12 cellular contexts compared by ENCODE assay signal in genomic region chr20:31548823-31549512, GRCh38. TPM values are rescaled to one million over a fixed set of nuclear protein-coding genes. Genes with fewer than 3 reads are reported as not detected.
DNase-seq lines count a peak whose midpoint lies in the region; ATAC-seq, FAIRE-seq and TF ChIP-seq lines count a peak whose summit lies in the region.
"Had no signal": no experiment of that assay in that cellular context is flagged by ENCODE, and none has a peak within 500 bp of the region (broad histone marks: within the 10 kb centered on the region; RNA-seq: fewer than 3 reads in every experiment).

No MANE protein-coding gene starts in this region.

- peak overlapping the region; percentile 92 for H3K27ac ChIP-seq in HepG2 (ENCODE audit: extremely low read length, insufficient read depth, low read length)
- no peak overlapping the region for H3K27ac ChIP-seq in right lobe of liver
- peak overlapping the region; percentile 65 for H3K27ac ChIP-seq in RWPE2 (ENCODE audit: poor library complexity, severe bottlenecking)
- peak overlapping the region; percentile 93 for H3K27ac ChIP-seq in endothelial cell of umbilical vein (ENCODE audit: insufficient read depth, low read depth, low read length)

- POLR2A ChIA-PET in HepG2 (lab: Yijun Ruan, JAX) = interaction anchor here (0.5 to 2.2 kb wide), 7 partner anchors 11 to 85 kb away, joined by 3 to 11 read pairs (median 4); partner anchors contain the start of gene ID1
- POLR2A ChIA-PET in endothelial cell of umbilical vein (lab: Charles Lee) = no interaction called here

- CTCF ChIA-PET in HepG2 (lab: Yijun Ruan, JAX; ENCODE audit: low intra/inter-chr PET ratio, low total read pairs) = no interaction called here
- CTCF ChIA-PET in endothelial cell of umbilical vein (lab: Charles Lee) = interaction anchor here (0.8 to 3.6 kb wide), 6 partner anchors 8 to 64 kb away, joined by 3 to 21 read pairs (median 7); no protein-coding TSS in a partner anchor

- H2AFZ ChIP-seq in HepG2 (ENCODE audit: low read length) = no peak overlapping the region
- no peak overlapping the region for H2AFZ ChIP-seq in endothelial cell of umbilical vein (ENCODE audit: low read depth, low read length)

- H3K9me1 ChIP-seq in endothelial cell of umbilical vein (replicated peaks; ENCODE audit: control insufficient read depth, extremely low read depth, insufficient read depth, low read length) = no peaks in the 10 kb centered on the region

- H3K4me2 ChIP-seq in HepG2 (ENCODE audit: low read depth, low read length) (peak overlapping the region; percentile 69), endothelial cell of umbilical vein (ENCODE audit: insufficient read depth, low read length) (peak overlapping the region; percentile 82)

- TF ChIP-seq EP300 in HepG2 (IDR thresholded peaks at IDR 0.05; ENCODE audit: low read depth in 2 of 2, low read length in 2 of 2) (no peak), HepG2 (CRISPR knock-in tag; IDR thresholded peaks at IDR 0.05; ENCODE audit: borderline replicate concordance) (no peak)

- ATAC-seq in HepG2 = no peak
- no peak for ATAC-seq in right lobe of liver
- no peak for ATAC-seq in RWPE2 (ENCODE audit: low read depth)
- no peak for ATAC-seq in GM21360 (IDR thresholded peaks at IDR 0.05; ENCODE audit: unreplicated experiment)

- DNase-seq in HepG2 (ENCODE audit: low spot score) (no peak), right lobe of liver (no peak), RWPE2 (ENCODE audit: low spot score) (no peak), endothelial cell of umbilical vein (ENCODE audit: low read depth, low spot score) (no peak), nucleus accumbens (lab: John Stamatoyannopoulos, UW) (no peak), OCI-M1 (lab: John Stamatoyannopoulos, UW) (no peak), hepatic stellate cell (ENCODE audit: low spot score) (no peak)
- DNase-seq: NCI-H2029; Right ventricle myocardium superior; stimulated activated naive CD4-positive, alpha-beta T cell had no signal

- peaks cover 19% of the 10 kb centered on the region for H3K79me2 ChIP-seq in HepG2 (ENCODE audit: insufficient read depth, low read length)
- peaks cover 24% of the 10 kb centered on the region for H3K79me2 ChIP-seq in endothelial cell of umbilical vein (ENCODE audit: control insufficient read depth, insufficient read depth, low read length)

- H3K4me3 ChIP-seq in HepG2 (replicated peaks in 1 of 3; ENCODE audit: insufficient read depth in 1 of 3, low read depth in 2 of 3, low read length in 3 of 3) (peak overlapping the region in 1 of 3 experiments; percentile 72; a peak in 2 of 6 replicates), right lobe of liver (no peak overlapping the region), RWPE2 (ENCODE audit: severe bottlenecking) (no peak overlapping the region), endothelial cell of umbilical vein (replicated peaks in 1 of 3; ENCODE audit: insufficient read depth in 1 of 3, low read depth in 1 of 3, low read length in 3 of 3) (no peak overlapping the region)

- TF ChIP-seq CTCF in HepG2 (CRISPR knock-in tag; IDR thresholded peaks at IDR 0.05) (no peak), right lobe of liver (IDR thresholded peaks at IDR 0.05) (no peak), RWPE2 (IDR thresholded peaks at IDR 0.05; ENCODE audit: poor library complexity, severe bottlenecking) (no peak), endothelial cell of umbilical vein (IDR thresholded peaks at IDR 0.05; ENCODE audit: extremely low read depth in 1 of 2, insufficient read depth in 1 of 2, low read depth in 1 of 2, low read length in 2 of 2) (no peak)

- peak overlapping the region; percentile 89 for H3K9ac ChIP-seq in HepG2 (ENCODE audit: insufficient read depth, low read depth, low read length)
- H3K9ac ChIP-seq in endothelial cell of umbilical vein (replicated peaks; ENCODE audit: extremely low read depth, insufficient read depth, low read length) = peak overlapping the region; percentile 92

- H3K4me1 ChIP-seq in HepG2 (ENCODE audit: insufficient read depth, low read length) = peaks cover 26% of the 10 kb centered on the region
- H3K4me1 ChIP-seq in right lobe of liver = peaks cover 0 to 4% (median 0%) of the 10 kb centered on the region in 4 donors
- peaks cover 3% of the 10 kb centered on the region for H3K4me1 ChIP-seq in RWPE2 (ENCODE audit: insufficient read depth, poor library complexity, severe bottlenecking)
- H3K4me1 ChIP-seq in endothelial cell of umbilical vein (ENCODE audit: control insufficient read depth, extremely low read depth, insufficient read depth, low read length) = peaks cover 14% of the 10 kb centered on the region

- H4K20me1 ChIP-seq in HepG2 (ENCODE audit: insufficient read depth, low read length) = no peaks in the 10 kb centered on the region
- no peaks in the 10 kb centered on the region for H4K20me1 ChIP-seq in endothelial cell of umbilical vein (replicated peaks; ENCODE audit: control insufficient read depth, extremely low read depth, insufficient read depth, low read length)

- TF ChIP-seq POLR2A in HepG2 (IDR thresholded peaks at IDR 0.05; ENCODE audit: insufficient read depth in 1 of 2, low read depth in 2 of 2, low read length in 2 of 2) = peak in 1 of 2 experiments; percentile 34; a peak in 2 of 4 replicates
- TF ChIP-seq POLR2A in right lobe of liver (IDR thresholded peaks at IDR 0.05) = no peak
- TF ChIP-seq POLR2A in endothelial cell of umbilical vein (IDR thresholded peaks at IDR 0.05; ENCODE audit: low read depth, low read length) = no peak

- no peak for TF ChIP-seq RAD21 in HepG2 (CRISPR knock-in tag; IDR thresholded peaks at IDR 0.05)

- no peaks in the 10 kb centered on the region for H3K27me3 ChIP-seq in HepG2 (ENCODE audit: control insufficient read depth in 1 of 2, insufficient read depth in 2 of 2, low read length in 2 of 2)
- H3K27me3 ChIP-seq in right lobe of liver = no peaks in the 10 kb centered on the region
- no peaks in the 10 kb centered on the region for H3K27me3 ChIP-seq in RWPE2 (ENCODE audit: insufficient read depth, poor library complexity, severe bottlenecking)
- H3K27me3 ChIP-seq in endothelial cell of umbilical vein (ENCODE audit: control insufficient read depth in 2 of 2, insufficient read depth in 2 of 2, low read length in 2 of 2) = no peaks in the 10 kb centered on the region

- FAIRE-seq in HepG2 (lab: Jason Lieb, UNC) (no peak), endothelial cell of umbilical vein (lab: Jason Lieb, UNC) (no peak)
- FAIRE-seq: GM12892 had no signal

- WGBS in HepG2 (ENCODE audit: low lambda C conversion rate) = 92% methylated on average over 11 of the region's 11 CpGs
- WGBS in right lobe of liver (ENCODE audit: insufficient coverage, low coverage, low lambda C conversion rate, missing lambda C conversion rate) = 93% methylated on average over 3 of the region's 11 CpGs

- H3K36me3 ChIP-seq in HepG2 (replicated peaks in 1 of 2; ENCODE audit: control insufficient read depth in 1 of 2, insufficient read depth in 2 of 2, low read length in 2 of 2) (peaks cover 52 to 83% of the 10 kb centered on the region in 2 experiments), right lobe of liver (peaks cover 0 to 51% (median 21%) of the 10 kb centered on the region in 4 donors), RWPE2 (ENCODE audit: low read depth) (peaks cover 90% of the 10 kb centered on the region), endothelial cell of umbilical vein (ENCODE audit: control insufficient read depth in 2 of 2, extremely low read depth in 1 of 2, insufficient read depth in 2 of 2, low read length in 2 of 2) (peaks cover 32 to 36% of the 10 kb centered on the region in 2 experiments)

- BruUV-seq in HepG2 (replicated peaks; lab: Mats Ljungman, UMichigan) (no TSS peak), endothelial cell of umbilical vein (replicated peaks; lab: Mats Ljungman, UMichigan) (no TSS peak)

- in situ Hi-C loops in HepG2 (cut with HindIII; ENCODE audit: extremely low pct_ligation_motif_present, low pct_unique_long_range_greater_than_20kb) = no loop called here

- H3K9me3 ChIP-seq in HepG2 (ENCODE audit: low read length) = no peaks in the 10 kb centered on the region
- no peaks in the 10 kb centered on the region for H3K9me3 ChIP-seq in right lobe of liver
- no peaks in the 10 kb centered on the region for H3K9me3 ChIP-seq in RWPE2 (ENCODE audit: severe bottlenecking)
- no peaks in the 10 kb centered on the region for H3K9me3 ChIP-seq in endothelial cell of umbilical vein (replicated peaks; ENCODE audit: control insufficient read depth, insufficient read depth, low read length)

- dilution Hi-C loops in endothelial cell of umbilical vein (cut with MboI; ENCODE audit: extremely low pct_ligation_motif_present, low sequenced_read_pairs) = no loop called here

- intact Hi-C loops in HepG2 (cut with micrococcal nuclease; ENCODE audit: unreplicated experiment) (no loop called here), right lobe of liver (cut with DNase I) (no loop called here), endothelial cell of umbilical vein (cut with micrococcal nuclease) (no loop called here)

RNA-seq across cellular contexts. Expression of gene HM13, which starts 34.7 kb away (rescaled TPM):
- total RNA-seq in HepG2 (2016; rRNA removed; fragmentation: Illumina TruSeq; extraction: Trizol) = 68.4 and 118 TPM in 2 replicates
- 46.8 and 55.9 TPM in 2 replicates for total RNA-seq in HepG2 (2016; cell fraction: cytosol; rRNA removed; fragmentation: Illumina TruSeq; extraction: Trizol; ENCODE audit: low read depth)
- total RNA-seq in HepG2 (2016; cell fraction: insoluble cytoplasmic fraction; rRNA removed; fragmentation: Illumina TruSeq; extraction: Trizol) = 71.4 and 118 TPM in 2 replicates
- total RNA-seq in HepG2 (2016; cell fraction: membrane; rRNA removed; fragmentation: Illumina TruSeq; extraction: Trizol) = 73.9 and 80.7 TPM in 2 replicates
- total RNA-seq in HepG2 (2016; cell fraction: nucleus; rRNA removed; fragmentation: Illumina TruSeq; extraction: Trizol) = 165 and 184 TPM in 2 replicates
- polyA plus RNA-seq in HepG2 (2011; rRNA removed) = 243 and 287 TPM in 2 replicates
- polyA plus RNA-seq in HepG2 (2011; cell fraction: cytosol; rRNA removed) = 198 and 200 TPM in 2 replicates
- 203 and 206 TPM in 2 replicates for polyA plus RNA-seq in HepG2 (2011; cell fraction: nucleus; rRNA removed)
- 156 and 233 TPM in 2 replicates for polyA plus RNA-seq in HepG2 (2012)
- polyA plus RNA-seq in HepG2 (2016; cell fraction: cytosol; fragmentation: Illumina TruSeq; extraction: Trizol; ENCODE audit: low read depth) = 90.6 and 110 TPM in 2 replicates
- polyA plus RNA-seq in HepG2 (2016; cell fraction: insoluble cytoplasmic fraction; fragmentation: Illumina TruSeq; extraction: Trizol; ENCODE audit: low read depth) = 129 and 148 TPM in 2 replicates
- polyA plus RNA-seq in HepG2 (2016; cell fraction: membrane; fragmentation: Illumina TruSeq; extraction: Trizol; ENCODE audit: low read depth) = 108 and 120 TPM in 2 replicates
- polyA plus RNA-seq in HepG2 (2016; cell fraction: nucleus; fragmentation: Illumina TruSeq; extraction: Trizol; ENCODE audit: insufficient read depth, low read depth) = 374 and 382 TPM in 2 replicates
- polyA minus RNA-seq in HepG2 (2011; rRNA and poly(A)+ RNA removed; ENCODE audit: low replicate concordance) = 365 and 413 TPM in 2 replicates
- polyA minus RNA-seq in HepG2 (2011; cell fraction: cytosol; rRNA and poly(A)+ RNA removed) = 123 and 142 TPM in 2 replicates
- polyA minus RNA-seq in HepG2 (2011; cell fraction: nucleus; rRNA and poly(A)+ RNA removed) = 195 and 210 TPM in 2 replicates
- 100 to 1,000 TPM in 5 of 6 experiments, 10 to 100 TPM in 1; 78.1 to 141 (median 114) TPM for total RNA-seq in right lobe of liver
- total RNA-seq in endothelial cell of umbilical vein = 188 and 211 TPM in 2 replicates
- polyA plus RNA-seq in endothelial cell of umbilical vein = 218 and 265 TPM in 2 replicates
- 168 and 180 TPM in 2 replicates for polyA plus RNA-seq in endothelial cell of umbilical vein (2011; cell fraction: cytosol; rRNA removed)
- 144 and 177 TPM in 2 replicates for polyA plus RNA-seq in endothelial cell of umbilical vein (2011; cell fraction: nucleus; rRNA removed)
- polyA plus RNA-seq in endothelial cell of umbilical vein (2012) = 174 and 184 TPM in 2 replicates
- 183 and 206 TPM in 2 replicates for polyA minus RNA-seq in endothelial cell of umbilical vein
- 141 TPM for polyA minus RNA-seq in endothelial cell of umbilical vein (2011; cell fraction: cytosol; rRNA and poly(A)+ RNA removed)
- polyA minus RNA-seq in endothelial cell of umbilical vein (2011; cell fraction: nucleus; rRNA and poly(A)+ RNA removed) = 126 and 153 TPM in 2 replicates

RNA-seq across cellular contexts. Expression of gene ID1, which starts 56.1 kb away (rescaled TPM):
- total RNA-seq in HepG2 (2016; rRNA removed; fragmentation: Illumina TruSeq; extraction: Trizol) (315 and 419 TPM in 2 replicates), right lobe of liver (100 to 1,000 TPM in 2 of 6 experiments, 10 to 100 TPM in 4; 12.9 to 300 (median 35.0) TPM), endothelial cell of umbilical vein (64.4 and 78.9 TPM in 2 replicates)
- 421 and 422 TPM in 2 replicates for total RNA-seq in HepG2 (2016; cell fraction: cytosol; rRNA removed; fragmentation: Illumina TruSeq; extraction: Trizol; ENCODE audit: low read depth)
- total RNA-seq in HepG2 (2016; cell fraction: insoluble cytoplasmic fraction; rRNA removed; fragmentation: Illumina TruSeq; extraction: Trizol) = 297 and 421 TPM in 2 replicates
- total RNA-seq in HepG2 (2016; cell fraction: membrane; rRNA removed; fragmentation: Illumina TruSeq; extraction: Trizol) = 329 and 339 TPM in 2 replicates
- 273 and 295 TPM in 2 replicates for total RNA-seq in HepG2 (2016; cell fraction: nucleus; rRNA removed; fragmentation: Illumina TruSeq; extraction: Trizol)
- polyA plus RNA-seq in HepG2 (2011; rRNA removed) (258 and 320 TPM in 2 replicates), endothelial cell of umbilical vein (152 and 182 TPM in 2 replicates)
- 494 and 1,223 TPM in 2 replicates for polyA plus RNA-seq in HepG2 (2011; cell fraction: cytosol; rRNA removed)
- 541 and 1,398 TPM in 2 replicates for polyA plus RNA-seq in HepG2 (2011; cell fraction: nucleus; rRNA removed)
- polyA plus RNA-seq in HepG2 (2012) = 119 and 147 TPM in 2 replicates
- polyA plus RNA-seq in HepG2 (2016; cell fraction: cytosol; fragmentation: Illumina TruSeq; extraction: Trizol; ENCODE audit: low read depth) = 99.0 and 102 TPM in 2 replicates
- polyA plus RNA-seq in HepG2 (2016; cell fraction: insoluble cytoplasmic fraction; fragmentation: Illumina TruSeq; extraction: Trizol; ENCODE audit: low read depth) = 273 and 282 TPM in 2 replicates
- polyA plus RNA-seq in HepG2 (2016; cell fraction: membrane; fragmentation: Illumina TruSeq; extraction: Trizol; ENCODE audit: low read depth) = 104 TPM in 2 replicates
- polyA plus RNA-seq in HepG2 (2016; cell fraction: nucleus; fragmentation: Illumina TruSeq; extraction: Trizol; ENCODE audit: insufficient read depth, low read depth) = 496 and 499 TPM in 2 replicates
- 259 and 709 TPM in 2 replicates for polyA minus RNA-seq in HepG2 (2011; rRNA and poly(A)+ RNA removed; ENCODE audit: low replicate concordance)
- 242 and 434 TPM in 2 replicates for polyA minus RNA-seq in HepG2 (2011; cell fraction: cytosol; rRNA and poly(A)+ RNA removed)
- polyA minus RNA-seq in HepG2 (2011; cell fraction: nucleus; rRNA and poly(A)+ RNA removed) = 194 and 456 TPM in 2 replicates
- polyA plus RNA-seq in endothelial cell of umbilical vein (2011; cell fraction: cytosol; rRNA removed) = 78.6 and 160 TPM in 2 replicates
- 317 and 470 TPM in 2 replicates for polyA plus RNA-seq in endothelial cell of umbilical vein (2011; cell fraction: nucleus; rRNA removed)
- 67.3 and 67.6 TPM in 2 replicates for polyA plus RNA-seq in endothelial cell of umbilical vein (2012)
- 41.5 and 55.2 TPM in 2 replicates for polyA minus RNA-seq in endothelial cell of umbilical vein
- 500 TPM for polyA minus RNA-seq in endothelial cell of umbilical vein (2011; cell fraction: cytosol; rRNA and poly(A)+ RNA removed)
- 83.0 and 266 TPM in 2 replicates for polyA minus RNA-seq in endothelial cell of umbilical vein (2011; cell fraction: nucleus; rRNA and poly(A)+ RNA removed)

Comparison
In these comparisons a context has a peak if more than half of its experiments do, and no peak if none do; other contexts are left out.
1. H3K27ac ChIP-seq: peak in HepG2 (single experiment), RWPE2 (single experiment) and endothelial cell of umbilical vein (single experiment); none in right lobe of liver (0 of 3).